ENCODE assay signal across 8 cellular contexts in genomic region chr16:2720719-2721633, GRCh38. TPM values are rescaled to one million over a fixed set of nuclear protein-coding genes. Genes with fewer than 3 reads are reported as not detected.
A peak's percentile ranks its signal among the peaks of the same experiment; 100 is the strongest.
DNase-seq lines count a peak whose midpoint lies in the region; ATAC-seq and TF ChIP-seq lines count a peak whose summit lies in the region.

No MANE protein-coding gene starts in this region.

- no peaks in the 10 kb centered on the region for H3K36me3 Mint-ChIP-seq in chondrocyte (ENCODE audit: low read depth)

- peaks cover 4% of the 10 kb centered on the region for H3K4me1 Mint-ChIP-seq in chondrocyte (ENCODE audit: low read depth)

- peaks cover 3% of the 10 kb centered on the region for H3K27me3 Mint-ChIP-seq in chondrocyte (ENCODE audit: low read depth)

- DNase-seq in AG09319 (ENCODE audit: extremely low read depth, low read depth) (peak; percentile 47), NCI-H2227 treated with DMSO at 0.1 percent for 48 hours (lab: John Stamatoyannopoulos, UW) (peak; percentile 82), chondrocyte (ENCODE audit: low spot score) (peak; percentile 95), left kidney (ENCODE audit: low read depth, low spot score) (peak; percentile 95)
- peak; percentile 85 for DNase-seq in activated CD4-positive, CD25-positive, alpha-beta regulatory T cell treated with anti-CD3 and anti-CD28 coated beads, Interleukin-2, amount 50 U/mL, for 72 hours
- peak; percentile 88 to 91 for DNase-seq in stimulated activated CD4-positive, alpha-beta T cell treated with anti-CD3 and anti-CD28 coated beads, Interleukin-2, amount 100 ng/mL, for 24 hours

- ATAC-seq in GM18873 (IDR thresholded peaks at IDR 0.05; ENCODE audit: low FRiP score, unreplicated experiment): peak; percentile 48
- ATAC-seq in HG03135 (IDR thresholded peaks at IDR 0.05; ENCODE audit: unreplicated experiment): peak; percentile 74

- no peaks in the 10 kb centered on the region for H3K9me3 Mint-ChIP-seq in chondrocyte (ENCODE audit: low read depth)

- peak overlapping the region; percentile 76 for H3K4me3 Mint-ChIP-seq in chondrocyte (ENCODE audit: unreplicated experiment)

- peak; percentile 37 for TF ChIP-seq CTCF in AG09319 (IDR thresholded peaks at IDR 0.05; ENCODE audit: low read depth, low read length)
- peak; percentile 85 for TF ChIP-seq CTCF in chondrocyte (IDR thresholded peaks at IDR 0.05)

- H3K27ac Mint-ChIP-seq in chondrocyte (ENCODE audit: unreplicated experiment): peak overlapping the region; percentile 49

RNA-seq across cellular contexts. Expression of gene PRSS27, which starts 1.0 kb away (rescaled TPM):
- 2.8 to 4.3 TPM (median 3.1 TPM) in 3 replicates for total RNA-seq in chondrocyte

RNA-seq across cellular contexts. Expression of gene SRRM2, which starts 31.5 kb away (rescaled TPM):
- total RNA-seq in chondrocyte: 363 to 615 TPM (median 378 TPM) in 3 replicates

RNA-seq across cellular contexts. Expression of gene KCTD5, which starts 38.7 kb away (rescaled TPM):
- 27.3 to 29.7 TPM (median 27.4 TPM) in 3 replicates for total RNA-seq in chondrocyte

RNA-seq across cellular contexts. Expression of gene ELOB, which starts 56.1 kb away (rescaled TPM):
- 205 to 231 TPM (median 225 TPM) in 3 replicates for total RNA-seq in chondrocyte

Comparison
In these comparisons a context has a peak if more than half of its experiments do, and no peak if none do; other contexts are left out.
1. Peak in every context shown above with its lines: DNase-seq and ATAC-seq.